In genomic region chr1:24904731-24905354, GRCh38 we compare ENCODE assay signal across 1 cellular context.
TF ChIP-seq lines count a peak whose summit lies in the region.

No MANE protein-coding gene starts in this region.

TF ChIP-seq in K562, 482 proteins besides CTCF, POLR2A, EP300 and RAD21 (continued from another document):
- TF ChIP-seq ERF (CRISPR knock-in tag; IDR thresholded peaks at IDR 0.05) (no peak), ADNP (tag; IDR thresholded peaks at IDR 0.05) (peak; percentile 39; the same call in 1 of the 2 replicates), ETV6 (IDR thresholded peaks at IDR 0.05; ENCODE audit: borderline replicate concordance in 1 of 2, low read depth in 2 of 2, low read length in 1 of 2) (no peak), ETV6 (CRISPR knock-in tag; IDR thresholded peaks at IDR 0.05; ENCODE audit: borderline replicate concordance) (no peak)
